ENCODE assay signal across 8 cellular contexts in the genomic region with DNA sequence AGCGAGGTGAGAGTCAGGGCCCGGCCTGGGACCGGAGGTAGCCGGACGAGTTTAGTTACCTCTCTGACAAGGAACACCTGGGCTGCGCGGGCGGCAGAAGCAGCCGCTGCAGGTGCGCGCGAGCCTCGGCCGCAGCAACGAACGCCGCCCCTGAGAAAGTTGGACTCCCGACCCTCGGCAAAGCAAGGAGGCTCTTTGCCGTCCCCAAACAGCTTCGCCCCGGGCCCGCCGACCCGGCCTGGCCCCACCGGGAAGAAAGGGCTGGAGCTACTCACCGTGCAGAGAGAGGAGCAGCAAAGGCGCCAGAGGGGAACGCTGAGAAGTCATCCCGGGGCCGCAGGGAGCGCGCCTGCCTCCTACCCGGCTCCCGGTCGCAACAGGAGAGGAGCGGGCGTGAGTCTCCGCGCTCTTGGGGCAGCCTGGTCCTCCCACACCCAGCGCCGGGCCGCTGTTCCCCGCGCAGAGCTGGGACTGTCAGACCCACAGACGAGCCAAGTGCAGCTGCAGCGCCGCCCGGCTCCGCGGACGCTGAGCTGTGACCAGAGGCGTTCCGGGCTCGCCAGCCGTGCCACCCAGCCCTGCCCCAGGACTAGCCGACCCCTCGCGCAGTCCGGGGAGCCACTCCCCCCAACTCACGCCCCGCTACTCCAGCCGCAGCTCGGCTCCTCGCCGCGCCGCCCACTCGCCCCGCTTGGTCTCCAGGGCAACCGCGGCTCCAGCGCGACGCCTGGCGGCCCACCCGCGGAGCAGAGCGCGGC. TPM values are rescaled to one million over a fixed set of nuclear protein-coding genes. Genes with fewer than 3 reads are reported as not detected.
DNase-seq lines count a peak whose midpoint lies in the region; ATAC-seq, FAIRE-seq and TF ChIP-seq lines count a peak whose summit lies in the region.

TSS of gene IGSF11 (minus strand) at position 591 of the 758 bp plus-strand sequence. CDS start at position 327, 264 bp downstream.

- H3K27me3 ChIP-seq in testis: no peaks in the 10 kb centered on the region

- CTCF ChIA-PET in Calu3 (lab: Charles Lee): interaction anchor here (1.0 to 4.8 kb wide), 4 partner anchors 50 to 207 kb away, joined by 3 to 76 read pairs (median 4); no protein-coding TSS in a partner anchor
- CTCF ChIA-PET in RWPE1 (lab: Yijun Ruan, JAX): interaction anchor here (0.5 to 2.7 kb wide), 17 partner anchors 9 to 1633 kb away, joined by 3 to 45 read pairs (median 4); no protein-coding TSS in a partner anchor

- TF ChIP-seq CTCF in Calu3 (IDR thresholded peaks at IDR 0.05; ENCODE audit: unreplicated experiment) (no peak), RWPE1 (conservative IDR thresholded peaks at IDR 0.05; ENCODE audit: low read depth) (peak; percentile 73), osteocyte (IDR thresholded peaks at IDR 0.05) (peak; percentile 51), testis (IDR thresholded peaks at IDR 0.05) (peak; percentile 50 to 88 (median 80))

- H3K4me1 Mint-ChIP-seq in Calu3 (ENCODE audit: low read depth, unreplicated experiment) (peaks cover 8% of the 10 kb centered on the region), osteocyte (ENCODE audit: unreplicated experiment) (peaks cover 7% of the 10 kb centered on the region)

- DNase-seq in Calu3 (peak; percentile 79), HTR-8/SVneo (ENCODE audit: insufficient read length, low spot score) (peak; percentile 53), RWPE1 (ENCODE audit: low spot score) (peak; percentile 56), globus pallidus (ENCODE audit: low spot score) (peak; percentile 94), osteocyte (ENCODE audit: extremely low spot score, unreplicated experiment) (peak; percentile 85), testis (peak; percentile 88)
- DNase-seq in activated naive CD4-positive, alpha-beta T cell (lab: John Stamatoyannopoulos, UW): peak; percentile 16 to 62 (median 30)

- intact Hi-C loops in Calu3 (cut with micrococcal nuclease; ENCODE audit: unreplicated experiment): loop anchor here (1.0 to 5.0 kb wide), 4 partner anchors 53 to 208 kb away; partner anchors contain the start of gene B4GALT4
- intact Hi-C loops in testis (cut with DNase I; ENCODE audit: low total_unique reads): no loop called here

- H3K4me1 ChIP-seq in testis: peaks cover 8% of the 10 kb centered on the region

- H3K27ac Mint-ChIP-seq in Calu3 (ENCODE audit: unreplicated experiment): no peak within 1 kb of the TSS
- no peak within 1 kb of the TSS for H3K27ac Mint-ChIP-seq in osteocyte (ENCODE audit: unreplicated experiment)

- H3K9me3 ChIP-seq in testis: no peaks in the 10 kb centered on the region

- peak; percentile 96 for ATAC-seq in GM21367 (IDR thresholded peaks at IDR 0.05; ENCODE audit: unreplicated experiment)

- POLR2A ChIA-PET in RWPE1 (lab: Yijun Ruan, JAX; ENCODE audit: low non-redundant PET): no interaction called here

- no peak for TF ChIP-seq POLR2A in testis (IDR thresholded peaks at IDR 0.05)

- no TSS peak for BruUV-seq in Calu3 (replicated peaks; lab: Mats Ljungman, UMichigan)

- H3K27ac ChIP-seq in RWPE1: no peak within 1 kb of the TSS
- H3K27ac ChIP-seq in testis: peak within 1 kb of the TSS; percentile 71 to 87

- WGBS in testis, 2 donors: 1 to 2% methylated on average over 17 to 45 of the region's 80 CpGs

- peak within 1 kb of the TSS; percentile 64 to 70 for H3K4me3 ChIP-seq in testis

- H3K27me3 Mint-ChIP-seq in Calu3 (ENCODE audit: unreplicated experiment) (peaks cover 13% of the 10 kb centered on the region), osteocyte (ENCODE audit: unreplicated experiment) (peaks cover 62% of the 10 kb centered on the region)

- no peaks in the 10 kb centered on the region for H3K9me3 Mint-ChIP-seq in Calu3 (ENCODE audit: low read depth, unreplicated experiment)
- no peaks in the 10 kb centered on the region for H3K9me3 Mint-ChIP-seq in osteocyte (ENCODE audit: unreplicated experiment)

- no peaks in the 10 kb centered on the region for H3K36me3 ChIP-seq in testis (ENCODE audit: low read depth, missing control alignments)

- peak; percentile 80 for FAIRE-seq in HTR-8/SVneo (lab: Jason Lieb, UNC)

- H3K36me3 Mint-ChIP-seq in Calu3 (ENCODE audit: insufficient read depth, unreplicated experiment): peaks cover 18% of the 10 kb centered on the region
- H3K36me3 Mint-ChIP-seq in osteocyte (ENCODE audit: unreplicated experiment): no peaks in the 10 kb centered on the region

- H3K4me3 Mint-ChIP-seq in Calu3 (ENCODE audit: low read depth, unreplicated experiment): peak within 1 kb of the TSS; percentile 79
- H3K4me3 Mint-ChIP-seq in osteocyte (ENCODE audit: unreplicated experiment): peak within 1 kb of the TSS; percentile 74

RNA-seq across cellular contexts. Expression of gene IGSF11, which starts in this region (rescaled TPM):
- total RNA-seq in Calu3 (2022): 0.45 and 0.56 TPM in 2 replicates
- not detected in 2 replicates for total RNA-seq in osteocyte
- 100 to 1,000 TPM in 1 of 2 donors, 10 to 100 TPM in 1; 80.0 to 105 TPM for total RNA-seq in testis
- polyA plus RNA-seq in testis (ENCODE audit: insufficient read depth, low read depth, low replicate concordance): 99.1 TPM

Comparison
In these comparisons a context has a peak if more than half of its experiments do, and no peak if none do; other contexts are left out.
1. RNA of gene IGSF11 (total RNA-seq): 80.0 to 105 TPM in testis; 0.45 to 0.56 TPM in Calu3 and not detected in osteocyte; every median in the first group is over 10 times any median in the second.
2. Peak in DNase-seq in Calu3; RNA of the gene not detected or under 1 TPM.
3. Peak in DNase-seq in osteocyte; RNA of the gene not detected or under 1 TPM.
4. DNase-seq: peak in every context shown above with its lines; median percentile 94 in globus pallidus; 88 in testis; 85 in osteocyte; 79 in Calu3; 56 in RWPE1; 53 in HTR-8/SVneo; 30 in activated naive CD4-positive, alpha-beta T cell.